In genomic region chr9:109039539-109039938, GRCh38 we compare ENCODE assay signal across 17 cellular contexts. TPM values are rescaled to one million over a fixed set of nuclear protein-coding genes. Genes with fewer than 3 reads are reported as not detected.
DNase-seq lines count a peak whose midpoint lies in the region; ATAC-seq and TF ChIP-seq lines count a peak whose summit lies in the region.
"Had no signal": no experiment of that assay in that cellular context is flagged by ENCODE, and none has a peak within 500 bp of the region (broad histone marks: within the 10 kb centered on the region; RNA-seq: fewer than 3 reads in every experiment).

No MANE protein-coding gene starts in this region.

- in situ Hi-C loops in Panc1 (cut with HindIII; ENCODE audit: low pct_unique_long_range_greater_than_20kb, low sequenced_read_pairs), result no loop called here

- TF ChIP-seq CTCF in Panc1 (IDR thresholded peaks at IDR 0.05) (no peak), endothelial cell (IDR thresholded peaks at IDR 0.05; ENCODE audit: unreplicated experiment) (no peak), progenitor cell of endocrine pancreas (IDR thresholded peaks at IDR 0.05; ENCODE audit: unreplicated experiment) (no peak), Peyer's patch (IDR thresholded peaks at IDR 0.05) (no peak)

- no peak overlapping the region for H3K4me3 Mint-ChIP-seq in endothelial cell (ENCODE audit: unreplicated experiment)
- no peak overlapping the region for H3K4me3 Mint-ChIP-seq in progenitor cell of endocrine pancreas (ENCODE audit: low read depth)
- H3K4me3 Mint-ChIP-seq: B cell; CD4-positive, alpha-beta T cell had no signal

- POLR2A ChIA-PET in Panc1 (lab: Charles Lee), result no interaction called here

- H3K36me3 Mint-ChIP-seq in endothelial cell (ENCODE audit: low read depth, unreplicated experiment), result peaks cover 17% of the 10 kb centered on the region
- H3K36me3 Mint-ChIP-seq in progenitor cell of endocrine pancreas (ENCODE audit: insufficient read depth), result peaks cover 33% of the 10 kb centered on the region

- H3K4me1 ChIP-seq in Panc1 (ENCODE audit: control insufficient read depth, insufficient read depth, low read length) (peaks cover 10% of the 10 kb centered on the region), Peyer's patch (no peaks in the 10 kb centered on the region)

- H3K9me3 Mint-ChIP-seq in endothelial cell (ENCODE audit: unreplicated experiment), result no peaks in the 10 kb centered on the region
- peaks cover 3% of the 10 kb centered on the region for H3K9me3 Mint-ChIP-seq in progenitor cell of endocrine pancreas (ENCODE audit: low read depth)

- BruUV-seq in Panc1 (replicated peaks; lab: Mats Ljungman, UMichigan), result no TSS peak

- no peak for ATAC-seq in Panc1

- H3K27me3 Mint-ChIP-seq in endothelial cell (ENCODE audit: unreplicated experiment) (no peaks in the 10 kb centered on the region), progenitor cell of endocrine pancreas (no peaks in the 10 kb centered on the region)
- H3K27me3 Mint-ChIP-seq: B cell; CD4-positive, alpha-beta T cell had no signal

- H3K27ac ChIP-seq in Panc1 (ENCODE audit: low read length) (peak overlapping the region; percentile 21; the same call in 1 of the 2 replicates), Peyer's patch (no peak overlapping the region)
- H3K27ac ChIP-seq: GM23248 had no signal

- intact Hi-C loops in Panc1 (cut with micrococcal nuclease; ENCODE audit: unreplicated experiment), result no loop called here

- H3K4me1 Mint-ChIP-seq in endothelial cell (ENCODE audit: unreplicated experiment) (no peaks in the 10 kb centered on the region), progenitor cell of endocrine pancreas (ENCODE audit: low read depth) (no peaks in the 10 kb centered on the region)
- H3K4me1 Mint-ChIP-seq: B cell had no signal

- peak overlapping the region; percentile 12 for H3K27ac Mint-ChIP-seq in endothelial cell (ENCODE audit: unreplicated experiment)
- H3K27ac Mint-ChIP-seq in progenitor cell of endocrine pancreas, result peak overlapping the region; percentile 22
- H3K27ac Mint-ChIP-seq: B cell; CD4-positive, alpha-beta T cell had no signal

- H3K4me3 ChIP-seq in Panc1 (ENCODE audit: low read depth in 2 of 2, low read length in 2 of 2) (no peak overlapping the region), Peyer's patch (no peak overlapping the region)
- H3K4me3 ChIP-seq: GM23248 had no signal

- H3K27me3 ChIP-seq in Panc1 (ENCODE audit: control insufficient read depth, insufficient read depth, low read length), result no peaks in the 10 kb centered on the region
- H3K27me3 ChIP-seq in Peyer's patch, result no peaks in the 10 kb centered on the region

- peak; percentile 50 for DNase-seq in Daoy (ENCODE audit: low read depth)
- DNase-seq in Panc1 (ENCODE audit: low read depth, low spot score), result no peak
- no peak for DNase-seq in endothelial cell (ENCODE audit: low spot score)
- DNase-seq in progenitor cell of endocrine pancreas (ENCODE audit: low spot score, unreplicated experiment), result no peak
- DNase-seq in SW480 (ENCODE audit: low spot score), result no peak
- no peak for DNase-seq in Peyer's patch
- no peak for DNase-seq in NK-92 (lab: John Stamatoyannopoulos, UW; ENCODE audit: unreplicated experiment)
- DNase-seq: CD4-positive, alpha-beta T cell; GM23248; NCI-H1092; NCI-H1694; NCI-H2107; NCI-H2227 treated with DMSO at 0.1 percent for 48 hours; NCI-H524; RPMI8226; SIG-M5 had no signal

- H3K36me3 ChIP-seq in Panc1 (ENCODE audit: control insufficient read depth, insufficient read depth, low read length) (peaks cover 7% of the 10 kb centered on the region; the same call in 1 of the 2 replicates), Peyer's patch (peaks cover 0 to 48% (median 0%) of the 10 kb centered on the region in 3 donors)

- H3K9me3 ChIP-seq in Panc1 (ENCODE audit: control insufficient read depth, insufficient read depth, low read depth, low read length), result no peaks in the 10 kb centered on the region
- no peaks in the 10 kb centered on the region for H3K9me3 ChIP-seq in Peyer's patch

- no peak for TF ChIP-seq POLR2A in Peyer's patch (IDR thresholded peaks at IDR 0.05)

- CTCF ChIA-PET in Panc1 (lab: Charles Lee), result no interaction called here

RNA-seq across cellular contexts. Expression of gene CTNNAL1, which starts 26.2 kb away (rescaled TPM):
- 311 and 350 TPM in 2 replicates for total RNA-seq in Daoy (2014; rRNA removed; shearing (Covaris generic))
- 79.8 TPM for total RNA-seq in Panc1 (2021; ENCODE audit: unreplicated experiment)
- 22.0 TPM for polyA plus RNA-seq in Panc1 (2012; ENCODE audit: insufficient read length)
- 31.2 TPM for total RNA-seq in endothelial cell (ENCODE audit: unreplicated experiment)
- total RNA-seq in progenitor cell of endocrine pancreas, result 42.8 and 47.8 TPM in 2 replicates
- total RNA-seq in Peyer's patch, result 10 to 100 TPM in 1 of 4 donors, 1 to 10 TPM in 3; 4.4 to 40.4 (median 6.2) TPM
